Comparison of ENCODE assay signal across 8 cellular contexts in genomic region chr2:121284424-121285076, GRCh38. TPM values are rescaled to one million over a fixed set of nuclear protein-coding genes. Genes with fewer than 3 reads are reported as not detected.
A peak's percentile ranks its signal among the peaks of the same experiment; 100 is the strongest.
DNase-seq lines count a peak whose midpoint lies in the region; ATAC-seq and TF ChIP-seq lines count a peak whose summit lies in the region.

No MANE protein-coding gene starts in this region.

- no peaks in the 10 kb centered on the region for H3K9me3 Mint-ChIP-seq in activated CD4-positive, alpha-beta memory T cell treated with anti-CD3 and anti-CD28 coated beads for 36 hours
- H3K9me3 Mint-ChIP-seq in stimulated activated naive CD8-positive, alpha-beta T cell treated with anti-CD3 and anti-CD28 coated beads, Interleukin-15, amount 100 ng/mL, for 72 hours, result no peaks in the 10 kb centered on the region

- no peak overlapping the region for H3K27ac ChIP-seq in cardiac muscle cell

- peaks cover 35% of the 10 kb centered on the region for H3K27me3 Mint-ChIP-seq in activated CD4-positive, alpha-beta memory T cell treated with anti-CD3 and anti-CD28 coated beads for 36 hours
- H3K27me3 Mint-ChIP-seq in stimulated activated naive CD8-positive, alpha-beta T cell treated with anti-CD3 and anti-CD28 coated beads, Interleukin-15, amount 100 ng/mL, for 72 hours, result peaks cover 63% of the 10 kb centered on the region

- no peaks in the 10 kb centered on the region for H3K9me3 ChIP-seq in cardiac muscle cell (ENCODE audit: low read depth)

- H3K36me3 ChIP-seq in cardiac muscle cell, result no peaks in the 10 kb centered on the region

- H3K27ac Mint-ChIP-seq in activated CD4-positive, alpha-beta memory T cell treated with anti-CD3 and anti-CD28 coated beads for 36 hours, result no peak overlapping the region
- H3K27ac Mint-ChIP-seq in stimulated activated naive CD8-positive, alpha-beta T cell treated with anti-CD3 and anti-CD28 coated beads, Interleukin-15, amount 100 ng/mL, for 72 hours, result no peak overlapping the region

- no peak for ATAC-seq in Right ventricle myocardium inferior
- peak; percentile 49 for ATAC-seq in stimulated activated naive CD8-positive, alpha-beta T cell treated with anti-CD3 and anti-CD28 coated beads, Interleukin-15, amount 100 ng/mL, for 72 hours

- POLR2A ChIA-PET in activated CD4-positive, alpha-beta memory T cell treated with anti-CD3 and anti-CD28 coated beads for 36 hours (lab: Charles Lee), result no interaction called here

- H3K4me3 Mint-ChIP-seq in activated CD4-positive, alpha-beta memory T cell treated with anti-CD3 and anti-CD28 coated beads for 36 hours, result peak overlapping the region; percentile 10
- H3K4me3 Mint-ChIP-seq in stimulated activated naive CD8-positive, alpha-beta T cell treated with anti-CD3 and anti-CD28 coated beads, Interleukin-15, amount 100 ng/mL, for 72 hours, result peak overlapping the region; percentile 51 to 75

- H3K4me1 Mint-ChIP-seq in activated CD4-positive, alpha-beta memory T cell treated with anti-CD3 and anti-CD28 coated beads for 36 hours (ENCODE audit: low read depth), result peaks cover 7% of the 10 kb centered on the region
- peaks cover 6% of the 10 kb centered on the region for H3K4me1 Mint-ChIP-seq in stimulated activated naive CD8-positive, alpha-beta T cell treated with anti-CD3 and anti-CD28 coated beads, Interleukin-15, amount 100 ng/mL, for 72 hours

- intact Hi-C loops in Right ventricle myocardium inferior (cut with DNase I), result no loop called here
- intact Hi-C loops in activated CD4-positive, alpha-beta memory T cell treated with anti-CD3 and anti-CD28 coated beads for 36 hours (cut with micrococcal nuclease), result no loop called here
- intact Hi-C loops in posterior cingulate gyrus (cut with DNase I), result no loop called here

- DNase-seq in cardiac muscle cell (ENCODE audit: low read depth in 1 of 2, low spot score in 1 of 2) (peak in 1 of 2 donors; percentile 14), Right ventricle myocardium inferior (ENCODE audit: missing footprints) (no peak), iPS-NIHi7 (ENCODE audit: extremely low spot score) (peak; percentile 49), AML-193 (lab: John Stamatoyannopoulos, UW) (no peak), posterior cingulate gyrus (no peak)
- no peak for DNase-seq in activated CD4-positive, alpha-beta memory T cell treated with anti-CD3 and anti-CD28 coated beads for 36 hours
- no peak for DNase-seq in stimulated activated naive CD8-positive, alpha-beta T cell treated with anti-CD3 and anti-CD28 coated beads, Interleukin-15, amount 100 ng/mL, for 72 hours
- no peak for DNase-seq in stimulated activated CD4-positive, alpha-beta T cell treated with anti-CD3 and anti-CD28 coated beads, Interleukin-4, amount 100 ng/mL, for 4 hours

- H3K27me3 ChIP-seq in cardiac muscle cell, result peaks cover 74% of the 10 kb centered on the region

- H3K36me3 Mint-ChIP-seq in activated CD4-positive, alpha-beta memory T cell treated with anti-CD3 and anti-CD28 coated beads for 36 hours, result no peaks in the 10 kb centered on the region

- peak overlapping the region; percentile 37 for H3K4me3 ChIP-seq in cardiac muscle cell

- H3K4me1 ChIP-seq in cardiac muscle cell (ENCODE audit: low read depth), result no peaks in the 10 kb centered on the region

- no peak for TF ChIP-seq CTCF in cardiac muscle cell (IDR thresholded peaks at IDR 0.05; ENCODE audit: low read depth, low read length)

- CTCF ChIA-PET in activated CD4-positive, alpha-beta memory T cell treated with anti-CD3 and anti-CD28 coated beads for 36 hours (lab: Charles Lee), result no interaction called here

RNA-seq across cellular contexts. Expression of gene TFCP2L1, which starts 0.5 kb away (rescaled TPM):
- total RNA-seq in cardiac muscle cell, result not detected in 2 replicates
- 0.31 TPM in 1 of 2 replicates, not detected in the other for polyA plus RNA-seq in cardiac muscle cell
- 0.30 TPM for total RNA-seq in Right ventricle myocardium inferior
- total RNA-seq in activated CD4-positive, alpha-beta memory T cell treated with anti-CD3 and anti-CD28 coated beads for 36 hours, result under 1 TPM; 0.24 to 0.29 TPM
